ENCODE assay signal across 8 cellular contexts in genomic region chr5:52693279-52693678, GRCh38.
DNase-seq lines count a peak whose midpoint lies in the region; ATAC-seq and TF ChIP-seq lines count a peak whose summit lies in the region.

No MANE protein-coding gene starts in this region.

- peak; percentile 79 for TF ChIP-seq CTCF in LNCaP clone FGC (IDR thresholded peaks at IDR 0.05; ENCODE audit: control insufficient read depth, extremely low read depth, insufficient read depth)
- TF ChIP-seq CTCF in astrocyte of the spinal cord (IDR thresholded peaks at IDR 0.05; ENCODE audit: low read depth, low read length): peak; percentile 69
- peak; percentile 43 to 58 (median 50) for TF ChIP-seq CTCF in upper lobe of left lung (IDR thresholded peaks at IDR 0.05)

- in situ Hi-C loops in astrocyte of the spinal cord (cut with HindIII; ENCODE audit: low sequenced_read_pairs): no loop called here

- TF ChIP-seq EP300 in upper lobe of left lung (IDR thresholded peaks at IDR 0.05): no peak

- ATAC-seq in GM18517 (IDR thresholded peaks at IDR 0.05; ENCODE audit: unreplicated experiment) (peak; percentile 48), left colon (peak; percentile 71), upper lobe of left lung (ENCODE audit: low FRiP score in 2 of 2) (peak in 1 of 2 donors; percentile 48), GM19324 (IDR thresholded peaks at IDR 0.05; ENCODE audit: low FRiP score, unreplicated experiment) (no peak)

- no peaks in the 10 kb centered on the region for H3K36me3 ChIP-seq in upper lobe of left lung

- peaks cover 10 to 29% (median 19%) of the 10 kb centered on the region in 4 donors for H3K4me1 ChIP-seq in upper lobe of left lung

- TF ChIP-seq POLR2A in upper lobe of left lung (IDR thresholded peaks at IDR 0.05): no peak

- H3K4me3 ChIP-seq in LNCaP clone FGC (ENCODE audit: low read depth, low read length) (no peak overlapping the region), astrocyte of the spinal cord (ENCODE audit: low read depth, low read length) (no peak overlapping the region), upper lobe of left lung (no peak overlapping the region)

- H3K9me3 ChIP-seq in upper lobe of left lung: no peaks in the 10 kb centered on the region

- H3K27me3 ChIP-seq in upper lobe of left lung: no peaks in the 10 kb centered on the region

- H3K27ac ChIP-seq in upper lobe of left lung: no peak overlapping the region

- DNase-seq in AG08395 (ENCODE audit: low spot score) (peak; percentile 50), LNCaP clone FGC (ENCODE audit: low read depth) (no peak), astrocyte of the spinal cord (ENCODE audit: low read depth, low spot score) (peak; percentile 31), left colon (peak in 1 of 2 donors; percentile 48), upper lobe of left lung (peak in 1 of 2 donors; percentile 34), LoVo (ENCODE audit: low spot score) (no peak)

- intact Hi-C loops in left colon (cut with DNase I, micrococcal nuclease): loop anchor here in 1 of 2 donors (10.0 kb wide), 1 partner anchor 222 kb away; no protein-coding TSS in a partner anchor

Comparison
In these comparisons a context has a peak if more than half of its experiments do, and no peak if none do; other contexts are left out.
1. DNase-seq: peak in AG08395 (single experiment) and astrocyte of the spinal cord (single experiment); none in LNCaP clone FGC (single experiment) and LoVo (single experiment).
2. Peak in every context shown above with its lines, with median percentiles within 50 percentile points of each other: CTCF ChIP-seq.